1 cellular context compared by ENCODE assay signal in the genomic region with DNA sequence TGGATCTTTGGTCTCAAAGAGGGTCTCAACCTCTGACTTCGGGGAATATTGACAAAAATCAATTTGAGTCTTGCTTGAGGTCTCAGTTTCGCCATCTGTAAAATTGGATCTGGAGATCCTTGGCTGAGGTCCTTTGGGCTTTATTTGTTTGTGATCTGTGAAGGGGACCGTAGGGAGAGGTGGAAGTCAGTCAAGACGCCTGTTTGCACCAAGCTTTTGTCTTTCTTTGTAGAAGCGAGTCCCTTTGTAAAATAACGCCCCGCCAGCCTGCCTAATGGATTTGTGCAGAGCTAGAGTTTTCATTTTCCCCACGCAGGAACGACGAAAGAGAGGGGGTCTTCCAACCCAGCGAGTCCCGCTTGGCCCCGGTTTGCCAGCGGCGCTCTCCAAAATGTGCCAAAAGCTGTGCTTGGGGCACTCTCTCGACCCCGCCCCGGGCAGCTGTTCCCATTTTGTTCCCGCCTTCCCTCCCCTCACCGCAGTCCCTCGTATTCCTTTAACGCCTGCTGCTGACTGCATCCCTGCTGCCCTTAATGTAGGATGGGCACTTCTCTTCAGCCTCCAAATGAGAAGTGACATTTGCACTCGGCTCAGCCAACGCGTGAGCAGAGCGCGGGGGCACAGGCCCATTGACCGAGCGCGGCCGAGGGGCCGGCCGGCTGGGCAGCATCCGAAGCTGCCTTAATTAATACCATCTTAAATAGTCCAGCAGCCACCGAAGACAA.
TF ChIP-seq lines count a peak whose summit lies in the region.

No MANE protein-coding gene starts in this region.

TF ChIP-seq in endothelial cell of umbilical vein, 7 proteins besides CTCF, POLR2A, EP300 and RAD21:
- TF ChIP-seq EZH2 (IDR thresholded peaks at IDR 0.05; ENCODE audit: borderline replicate concordance, low read depth, low read length, severe bottlenecking) (peak; percentile 92), JUN (IDR thresholded peaks at IDR 0.05; ENCODE audit: borderline replicate concordance, insufficient read depth, insufficient read length, low read depth) (no peak), MYC (IDR thresholded peaks at IDR 0.05; ENCODE audit: low read depth, low read length) (no peak), FOS (IDR thresholded peaks at IDR 0.05; ENCODE audit: borderline replicate concordance, insufficient read depth, low read length) (no peak)
